1 cellular context compared by ENCODE assay signal in the genomic region with DNA sequence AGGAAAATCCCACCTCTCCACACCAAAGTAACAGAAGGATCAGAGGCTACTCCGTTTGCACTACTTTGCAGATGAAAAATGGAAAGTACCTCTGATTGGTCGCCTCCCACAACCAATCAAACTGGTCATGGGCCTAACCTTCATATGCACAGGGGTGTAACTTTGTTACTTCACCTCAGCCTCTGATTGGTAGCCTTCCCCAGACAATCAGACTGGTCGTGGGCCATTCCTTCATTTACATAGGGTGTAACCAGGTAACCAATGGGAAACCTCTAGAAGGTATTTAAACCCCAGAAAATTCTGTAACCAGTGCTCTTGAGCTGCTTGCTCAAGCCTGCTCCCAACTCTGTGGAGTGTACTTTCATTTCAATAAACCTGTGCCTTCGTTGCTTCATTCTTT.
TF ChIP-seq lines count a peak whose summit lies in the region.

No MANE protein-coding gene starts in this region.

TF ChIP-seq in HepG2, 621 proteins besides CTCF, POLR2A, EP300 and RAD21 (continued from another document):
- TF ChIP-seq, protein P1, sequence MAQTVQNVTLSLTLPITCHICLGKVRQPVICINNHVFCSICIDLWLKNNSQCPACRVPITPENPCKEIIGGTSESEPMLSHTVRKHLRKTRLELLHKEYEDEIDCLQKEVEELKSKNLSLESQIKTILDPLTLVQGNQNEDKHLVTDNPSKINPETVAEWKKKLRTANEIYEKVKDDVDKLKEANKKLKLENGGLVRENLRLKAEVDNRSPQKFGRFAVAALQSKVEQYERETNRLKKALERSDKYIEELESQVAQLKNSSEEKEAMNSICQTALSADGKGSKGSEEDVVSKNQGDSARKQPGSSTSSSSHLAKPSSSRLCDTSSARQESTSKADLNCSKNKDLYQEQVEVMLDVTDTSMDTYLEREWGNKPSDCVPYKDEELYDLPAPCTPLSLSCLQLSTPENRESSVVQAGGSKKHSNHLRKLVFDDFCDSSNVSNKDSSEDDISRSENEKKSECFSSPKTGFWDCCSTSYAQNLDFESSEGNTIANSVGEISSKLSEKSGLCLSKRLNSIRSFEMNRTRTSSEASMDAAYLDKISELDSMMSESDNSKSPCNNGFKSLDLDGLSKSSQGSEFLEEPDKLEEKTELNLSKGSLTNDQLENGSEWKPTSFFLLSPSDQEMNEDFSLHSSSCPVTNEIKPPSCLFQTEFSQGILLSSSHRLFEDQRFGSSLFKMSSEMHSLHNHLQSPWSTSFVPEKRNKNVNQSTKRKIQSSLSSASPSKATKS (CRISPR knock-in tag; IDR thresholded peaks at IDR 0.05) = no peak
